In genomic region chr10:80318742-80319141, GRCh38 we compare ENCODE assay signal across 10 cellular contexts. TPM values are rescaled to one million over a fixed set of nuclear protein-coding genes. Genes with fewer than 3 reads are reported as not detected.
"Had no signal": no experiment of that assay in that cellular context is flagged by ENCODE, and none has a peak within 500 bp of the region (broad histone marks: within the 10 kb centered on the region; RNA-seq: fewer than 3 reads in every experiment).

No MANE protein-coding gene starts in this region.

- H2AFZ ChIP-seq: GM23338 had no signal

- H3K27ac ChIP-seq: HL-60 had no signal

- DNase-seq: H9, HCEC 1CT, IMR-90, KG1 had no signal

- FAIRE-seq: H1, H54, K562 had no signal

- H3K4me2 ChIP-seq: GM23338 had no signal

- ATAC-seq: GM23338, K562 had no signal

- H3K4me3 ChIP-seq: GM23338, K562 had no signal

RNA-seq across cellular contexts. Expression of gene MAT1A, which starts 29.3 kb away (rescaled TPM):
- total RNA-seq: IMR-90 had no signal
- polyA plus RNA-seq: IMR-90 had no signal

RNA-seq across cellular contexts. Expression of gene DYDC1, which starts 37.8 kb away (rescaled TPM):
- total RNA-seq: GM23338, H1, H9, HT1080, IMR-90, K562 had no signal
- polyA plus RNA-seq: GM23338, H1, IMR-90, K562 had no signal

RNA-seq across cellular contexts. Expression of gene DYDC2, which starts 37.8 kb away (rescaled TPM):
- total RNA-seq: IMR-90 had no signal
- polyA plus RNA-seq: IMR-90 had no signal
